ENCODE assay signal across 8 cellular contexts in genomic region chr11:130145975-130146776, GRCh38. TPM values are rescaled to one million over a fixed set of nuclear protein-coding genes. Genes with fewer than 3 reads are reported as not detected.
DNase-seq lines count a peak whose midpoint lies in the region; ATAC-seq, FAIRE-seq and TF ChIP-seq lines count a peak whose summit lies in the region.

No MANE protein-coding gene starts in this region.

- H3K27me3 Mint-ChIP-seq in HFFc6 (ENCODE audit: insufficient read depth): peaks cover 3% of the 10 kb centered on the region; the same call in 1 of the 2 replicates

- H3K4me3 Mint-ChIP-seq in HFFc6: no peak overlapping the region

- H3K4me1 Mint-ChIP-seq in HFFc6 (ENCODE audit: low read depth): peaks cover 8% of the 10 kb centered on the region

- CTCF ChIA-PET in A549 (lab: Yijun Ruan, JAX): interaction anchor here (0.9 to 1.9 kb wide), 15 partner anchors 9 to 361 kb away, joined by 3 to 8 read pairs (median 3); no protein-coding TSS in a partner anchor

- H3K27ac Mint-ChIP-seq in HFFc6: peak overlapping the region; percentile 8; the same call in 1 of the 2 replicates

- H3K4me3 ChIP-seq in A549 (no peak overlapping the region), kidney epithelial cell (ENCODE audit: low read depth, low read length) (no peak overlapping the region)

- no peak for TF ChIP-seq EP300 in A549 (IDR thresholded peaks at IDR 0.05)

- FAIRE-seq in A549 (lab: Jason Lieb, UNC): no peak

- POLR2A ChIA-PET in A549 (lab: Yijun Ruan, JAX): interaction anchor here (2.8 kb wide), 1 partner anchor 143 kb away, joined by 19 read pairs; the partner anchor contains the start of gene PRDM10

- H3K36me3 Mint-ChIP-seq in HFFc6 (ENCODE audit: low read depth): peaks cover 26% of the 10 kb centered on the region

- peak; percentile 25; the same call in 2 of the 3 replicates for TF ChIP-seq CTCF in A549 (IDR thresholded peaks at IDR 0.05)
- peak; percentile 51; the same call in 1 of the 2 replicates for TF ChIP-seq CTCF in HFFc6 (IDR thresholded peaks at IDR 0.05)
- peak; percentile 62 for TF ChIP-seq CTCF in kidney epithelial cell (IDR thresholded peaks at IDR 0.05; ENCODE audit: insufficient read depth, low read length, poor library complexity, severe bottlenecking)

- no peaks in the 10 kb centered on the region for H3K9me3 ChIP-seq in A549

- H3K27ac ChIP-seq in A549 (peak overlapping the region in 1 of 2 experiments; percentile 61; a peak in 3 of 6 replicates), angular gyrus (ENCODE audit: low read depth, low read length) (peak overlapping the region; percentile 4)

- TF ChIP-seq POLR2A in A549 (IDR thresholded peaks at IDR 0.05; ENCODE audit: low read length): no peak

- DNase-seq in A549 (ENCODE audit: low read depth in 1 of 2, low spot score in 1 of 2) (peak; percentile 52 to 54), HFFc6 (peak; percentile 27), kidney epithelial cell (ENCODE audit: low read depth) (peak; percentile 51), ureter (ENCODE audit: low spot score) (peak; percentile 74), RKO (ENCODE audit: low spot score) (no peak)
- DNase-seq in stimulated activated CD4-positive, alpha-beta T cell treated with anti-CD3 and anti-CD28 coated beads, Interleukin-2, amount 100 ng/mL, for 48 hours: no peak

- no peaks in the 10 kb centered on the region for H3K36me3 ChIP-seq in kidney epithelial cell (ENCODE audit: control insufficient read depth, insufficient read depth, low read length)

- WGBS in A549 (ENCODE audit: missing lambda C conversion rate): 43% methylated on average over 15 of the region's 15 CpGs

- no peaks in the 10 kb centered on the region for H3K9me3 Mint-ChIP-seq in HFFc6

- H3K27me3 ChIP-seq in kidney epithelial cell (ENCODE audit: control insufficient read depth, insufficient read depth, low read length): no peaks in the 10 kb centered on the region

- H3K4me1 ChIP-seq in A549: peaks cover 13% of the 10 kb centered on the region

- TF ChIP-seq RAD21 in A549 (conservative IDR thresholded peaks at IDR 0.05 in 1 of 2, IDR thresholded peaks at IDR 0.05 in 1 of 2): peak; percentile 28 to 36; a peak in 2 of 5 replicates

- H3K4me2 ChIP-seq in A549: 0 out of 3 replicates have a peak overlapping the region, but pooled peaks have one; percentile 12

- ATAC-seq in A549: peak; percentile 96 to 98
- ATAC-seq in GM19324 (IDR thresholded peaks at IDR 0.05; ENCODE audit: low FRiP score, unreplicated experiment): no peak

TF ChIP-seq in A549, 52 proteins besides CTCF, POLR2A, EP300 and RAD21:
- TF ChIP-seq POLR2AphosphoS2 (conservative IDR thresholded peaks at IDR 0.05; ENCODE audit: low read length) (no peak), NR3C1 (IDR thresholded peaks at IDR 0.05) (no peak), BCL3 (IDR thresholded peaks at IDR 0.05) (no peak), SMC3 (IDR thresholded peaks at IDR 0.05) (peak; percentile 49; the same call in 1 of the 3 replicates), ZC3H11A (IDR thresholded peaks at IDR 0.05) (no peak), RCOR1 (IDR thresholded peaks at IDR 0.05; ENCODE audit: low read depth, low read length) (no peak), EHF (CRISPR knock-in tag; IDR thresholded peaks at IDR 0.05) (no peak), FOSL2 (IDR thresholded peaks at IDR 0.05) (no peak), FOSL2 (CRISPR knock-in tag; IDR thresholded peaks at IDR 0.05) (0 out of 2 replicates have a peak, but pooled peaks have one; percentile 26)

RNA-seq across cellular contexts. Expression of gene ST14, which starts 13.4 kb away (rescaled TPM):
- 0.17 TPM in 2 replicates for polyA plus RNA-seq in A549 (2011; rRNA removed)
- 0.05 and 0.06 TPM in 2 replicates for polyA plus RNA-seq in A549 (2012; cell fraction: cytosol; rRNA removed)
- 0.14 and 0.28 TPM in 2 replicates for polyA plus RNA-seq in A549 (2012; cell fraction: nucleus; rRNA removed)
- 0.04 to 0.09 TPM (median 0.05 TPM) in 3 replicates for polyA plus RNA-seq in A549 (2017; fragmentation: RNase III; extraction: RNeasy Plus Mini Kit Qiagen cat#74134 plus additional on column Dnase treatment)
- polyA minus RNA-seq in A549 (2011; rRNA and poly(A)+ RNA removed): 0.04 TPM in 1 of 2 replicates, not detected in the other
- not detected for total RNA-seq in HFFc6 (2021; fragmentation: NEBNext Ultra II Directional; extraction: Animal tissue kit (Norgen Biotek cat#: 25700))
- total RNA-seq in kidney epithelial cell: 93.0 and 98.4 TPM in 2 replicates
- total RNA-seq in ureter: 103 TPM

Comparison
In these comparisons a context has a peak if more than half of its experiments do, and no peak if none do; other contexts are left out.
1. DNase-seq: peak in A549 (2 of 2), HFFc6 (single experiment), kidney epithelial cell (single experiment) and ureter (single experiment); none in stimulated activated CD4-positive, alpha-beta T cell treated with anti-CD3 and anti-CD28 coated beads, Interleukin-2, amount 100 ng/mL, for 48 hours (0 of 2) and RKO (single experiment).
2. RNA of gene ST14, which starts 13.4 kb away (total RNA-seq): 103 TPM in ureter (single experiment) and 93.0 to 98.4 TPM in kidney epithelial cell; not detected in HFFc6; every median in the first group is over 10 times any median in the second.
3. Peak in every context shown above with its lines, with median percentiles within 50 percentile points of each other: CTCF ChIP-seq.